ENCODE assay signal across 8 cellular contexts in the genomic region with DNA sequence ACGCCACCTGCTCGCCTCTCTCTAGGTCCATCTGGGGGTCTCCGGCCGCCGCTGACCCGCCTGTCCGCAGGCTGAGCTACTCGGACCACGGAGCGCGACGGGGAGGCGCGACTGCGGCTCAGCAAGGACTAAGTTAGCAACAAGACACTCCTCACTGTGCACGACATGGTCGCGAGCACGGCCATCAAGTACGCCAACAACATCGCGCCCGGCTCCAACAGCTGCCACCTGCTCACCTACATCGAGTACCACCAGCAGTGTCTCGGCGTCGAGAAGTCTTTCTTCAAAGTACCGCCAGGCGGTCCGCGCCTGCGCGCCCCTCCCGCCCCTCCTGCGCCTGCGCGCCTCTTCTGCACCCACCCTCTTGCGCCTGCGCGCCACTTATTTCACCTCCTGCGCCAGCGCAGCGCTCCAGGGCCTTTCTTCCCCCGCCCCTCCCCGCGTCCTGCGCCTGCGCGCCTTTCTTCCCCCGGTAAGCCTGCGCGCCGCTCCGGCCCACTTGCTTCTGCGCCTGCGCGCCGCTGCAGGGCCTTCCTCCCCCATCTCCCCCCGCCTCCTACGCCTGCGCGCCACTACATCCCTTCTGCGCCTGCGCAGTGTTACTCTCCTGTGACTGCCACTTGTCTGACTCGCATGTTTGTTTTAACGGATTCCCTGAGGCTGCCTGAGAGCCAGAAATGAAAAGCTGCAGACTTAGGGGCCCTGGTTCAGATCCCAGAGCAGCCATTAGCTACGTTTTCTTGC.
DNase-seq lines count a peak whose midpoint lies in the region; ATAC-seq, FAIRE-seq and TF ChIP-seq lines count a peak whose summit lies in the region.

No MANE protein-coding gene starts in this region.

- H2AFZ ChIP-seq in H1 (ENCODE audit: low read length), result peak overlapping the region; percentile 89; the same call in 1 of the 2 replicates

- peaks cover 5% of the 10 kb centered on the region; the same call in 1 of the 2 replicates for H3K23me2 ChIP-seq in H1 (ENCODE audit: low read depth, low read length)

- TF ChIP-seq CTCF in H1 (IDR thresholded peaks at IDR 0.05; ENCODE audit: control extremely low read depth in 1 of 3, insufficient read depth in 1 of 3, low read depth in 1 of 3, low read length in 3 of 3), result no peak

- H4K5ac ChIP-seq in H1 (ENCODE audit: insufficient read length, low read depth, low read length), result peak overlapping the region; percentile 57

- no peaks in the 10 kb centered on the region for H3K79me2 ChIP-seq in H1 (ENCODE audit: control insufficient read depth in 1 of 2, insufficient read depth in 2 of 2, low read length in 2 of 2)

- peak; percentile 65 for ATAC-seq in GM19468 (IDR thresholded peaks at IDR 0.05; ENCODE audit: extremely low read depth, unreplicated experiment)
- peak; percentile 87 for ATAC-seq in memory B cell (ENCODE audit: low read depth)

- H3K9ac ChIP-seq in H1 (replicated peaks in 1 of 4; ENCODE audit: extremely low read depth in 1 of 4, low read depth in 3 of 4, low read length in 3 of 4), result no peak overlapping the region

- H2BK5ac ChIP-seq in H1 (ENCODE audit: low read depth, low read length), result no peak overlapping the region

- H4K91ac ChIP-seq in H1 (replicated peaks; ENCODE audit: insufficient read length, low read length), result peak overlapping the region; percentile 75

- TF ChIP-seq POLR2A in H1 (IDR thresholded peaks at IDR 0.05; ENCODE audit: control extremely low read depth in 1 of 2, low read depth in 2 of 2, low read length in 2 of 2), result no peak

- H3K79me1 ChIP-seq in H1 (ENCODE audit: low read depth, low read length), result no peaks in the 10 kb centered on the region

- H3K4ac ChIP-seq in H1 (replicated peaks; ENCODE audit: insufficient read length, low read depth, low read length), result no peak overlapping the region

- no peaks in the 10 kb centered on the region for H3K36me3 ChIP-seq in H1 (ENCODE audit: control insufficient read depth in 2 of 4, insufficient read depth in 4 of 4, low read length in 3 of 4)

- H3K27ac Mint-ChIP-seq in memory B cell, result peak overlapping the region; percentile 94

- peak overlapping the region; percentile 97 for H3K18ac ChIP-seq in H1 (ENCODE audit: extremely low read depth, low read length)

- H3K9me3 ChIP-seq in H1 (ENCODE audit: insufficient read depth in 2 of 2, low read depth in 1 of 2, low read length in 1 of 2), result peaks cover 14 to 16% of the 10 kb centered on the region in 2 experiments; a peak in 3 of 4 replicates

- 12% methylated on average over 59 of the region's 67 CpGs; no CpG with 5 or more reads in 1 of the 2 experiments for WGBS in H1 (ENCODE audit: extremely low coverage in 1 of 2, insufficient coverage in 1 of 2, insufficient read length in 1 of 2, insufficient replicate concordance in 2 of 2, low coverage in 1 of 2, low lambda C conversion rate in 2 of 2, missing lambda C conversion rate in 1 of 2), 2 experiments

- no peak for TF ChIP-seq EP300 in H1 (IDR thresholded peaks at IDR 0.05; ENCODE audit: borderline replicate concordance in 1 of 2, low read depth in 2 of 2, low read length in 2 of 2)

- no peaks in the 10 kb centered on the region for H4K20me1 ChIP-seq in H1 (replicated peaks in 1 of 2; ENCODE audit: control insufficient read depth in 1 of 2, insufficient read depth in 2 of 2, low read length in 2 of 2)

- no peak overlapping the region for H3K23ac ChIP-seq in H1 (ENCODE audit: insufficient read length)

- H3K14ac ChIP-seq in H1 (ENCODE audit: insufficient read length), result no peak overlapping the region

- peaks cover 18% of the 10 kb centered on the region for H3K4me1 Mint-ChIP-seq in memory B cell

- FAIRE-seq in H1 (lab: Jason Lieb, UNC), result no peak

- H2BK15ac ChIP-seq in H1 (ENCODE audit: low read length), result peak overlapping the region; percentile 83; the same call in 1 of the 2 replicates

- H3K27me3 ChIP-seq in H1 (replicated peaks in 1 of 4; ENCODE audit: control insufficient read depth in 3 of 4, extremely low read depth in 1 of 4, insufficient read depth in 3 of 4, low read length in 3 of 4), result peaks cover 0 to 3% (median 3%) of the 10 kb centered on the region in 4 experiments; a peak in 3 of 7 replicates

- H3K27ac ChIP-seq in H1 (ENCODE audit: low read depth, low read length), result no peak overlapping the region

- H3K4me2 ChIP-seq in H1 (ENCODE audit: insufficient read depth in 1 of 2, low read depth in 2 of 2, low read length in 2 of 2), result peak overlapping the region; percentile 84 to 88

- POLR2A ChIA-PET in H1 (lab: Charles Lee; ENCODE audit: partially characterized antibody), result interaction anchor here (0.8 to 1.6 kb wide), 2 partner anchors 20 to 255 kb away, joined by 3 to 4 read pairs; no protein-coding TSS in a partner anchor

- no peak overlapping the region for H2BK20ac ChIP-seq in H1 (ENCODE audit: low read length)

- no peak for TF ChIP-seq RAD21 in H1 (IDR thresholded peaks at IDR 0.05 in 1 of 2, conservative IDR thresholded peaks at IDR 0.05 in 1 of 2; ENCODE audit: low read depth in 2 of 2, low read length in 2 of 2)

- no peak overlapping the region for H2BK120ac ChIP-seq in H1 (replicated peaks; ENCODE audit: low read depth, low read length)

- CTCF ChIA-PET in H1 (lab: Charles Lee; ENCODE audit: partially characterized antibody), result interaction anchor here (0.7 to 1.2 kb wide), 4 partner anchors 19 to 175 kb away, joined by 3 read pairs; no protein-coding TSS in a partner anchor

- H4K8ac ChIP-seq in H1 (ENCODE audit: extremely low read depth, insufficient read depth, low read length), result peak overlapping the region; percentile 66

- H3K27me3 Mint-ChIP-seq in memory B cell, result peaks cover 1% of the 10 kb centered on the region

- no peak overlapping the region for H3K56ac ChIP-seq in H1 (replicated peaks; ENCODE audit: insufficient read length, low read depth, low read length)

- peaks cover 0 to 6% (median 3%) of the 10 kb centered on the region in 4 experiments; a peak in 4 of 7 replicates for H3K4me1 ChIP-seq in H1 (replicated peaks in 1 of 4; ENCODE audit: control insufficient read depth in 3 of 4, insufficient read depth in 4 of 4, low read length in 3 of 4)

- DNase-seq in COLO829 (ENCODE audit: low spot score), result peak; percentile 100
- peak; percentile 95 for DNase-seq in HT-29 (ENCODE audit: low spot score)
- DNase-seq in NK-92 treated with Interleukin-12 subunit alpha and Interleukin-12 subunit beta, amount 100 ng/mL, for 24 hours (lab: John Stamatoyannopoulos, UW), result peak; percentile 99
- DNase-seq in activated CD8-positive, alpha-beta memory T cell treated with anti-CD3 and anti-CD28 coated beads for 48 hours (ENCODE audit: low read depth in 2 of 3, low spot score in 2 of 3), result peak; percentile 93 to 99 (median 96)
- peak; percentile 98 for DNase-seq in H1 (ENCODE audit: low read depth in 1 of 2, low spot score in 2 of 2)
- DNase-seq in memory B cell (ENCODE audit: low spot score in 2 of 2), result peak; percentile 94 to 99
- peak; percentile 100 for DNase-seq in stimulated activated CD8-positive, alpha-beta memory T cell treated with anti-CD3 and anti-CD28 coated beads, Interleukin-12 subunit alpha, Interleukin-12 subunit beta, amount 100 ng/mL, for 1 hour (ENCODE audit: low read depth)

- H3K9me3 Mint-ChIP-seq in memory B cell, result peaks cover 2% of the 10 kb centered on the region

- peak overlapping the region; percentile 50 to 70 (median 62) for H3K4me3 ChIP-seq in H1 (ENCODE audit: extremely low read depth in 1 of 4, insufficient read depth in 2 of 4, low read depth in 3 of 4, low read length in 4 of 4)

- no peak overlapping the region for H2AK5ac ChIP-seq in H1 (ENCODE audit: low read depth, low read length)

- peaks cover 12% of the 10 kb centered on the region for H3K36me3 Mint-ChIP-seq in memory B cell

- H2BK12ac ChIP-seq in H1 (ENCODE audit: low read depth, low read length), result peak overlapping the region; percentile 60; the same call in 1 of the 2 replicates

- H3K4me3 Mint-ChIP-seq in memory B cell, result peak overlapping the region; percentile 99

TF ChIP-seq in H1, 55 proteins besides CTCF, POLR2A, EP300 and RAD21 (continues in another document):
- TF ChIP-seq POLR2AphosphoS5 (IDR thresholded peaks at IDR 0.05; ENCODE audit: low read depth, low read length), result 0 out of 2 replicates have a peak, but pooled peaks have one; percentile 32
- TF ChIP-seq, protein P1, sequence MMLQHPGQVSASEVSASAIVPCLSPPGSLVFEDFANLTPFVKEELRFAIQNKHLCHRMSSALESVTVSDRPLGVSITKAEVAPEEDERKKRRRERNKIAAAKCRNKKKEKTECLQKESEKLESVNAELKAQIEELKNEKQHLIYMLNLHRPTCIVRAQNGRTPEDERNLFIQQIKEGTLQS (IDR thresholded peaks at IDR 0.05; ENCODE audit: insufficient read depth, low read depth, low read length), result peak; percentile 57; the same call in 1 of the 2 replicates
- TF ChIP-seq KDM4A (IDR thresholded peaks at IDR 0.05; ENCODE audit: low read depth, low read length, severe bottlenecking), result peak; percentile 94
- peak in 1 of 2 experiments; percentile 54; a peak in 1 of 4 replicates for TF ChIP-seq SIN3A (conservative IDR thresholded peaks at IDR 0.05 in 1 of 2, IDR thresholded peaks at IDR 0.05 in 1 of 2; ENCODE audit: low read depth in 1 of 2, low read length in 2 of 2)
- TF ChIP-seq, protein P2, sequence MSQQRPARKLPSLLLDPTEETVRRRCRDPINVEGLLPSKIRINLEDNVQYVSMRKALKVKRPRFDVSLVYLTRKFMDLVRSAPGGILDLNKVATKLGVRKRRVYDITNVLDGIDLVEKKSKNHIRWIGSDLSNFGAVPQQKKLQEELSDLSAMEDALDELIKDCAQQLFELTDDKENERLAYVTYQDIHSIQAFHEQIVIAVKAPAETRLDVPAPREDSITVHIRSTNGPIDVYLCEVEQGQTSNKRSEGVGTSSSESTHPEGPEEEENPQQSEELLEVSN (IDR thresholded peaks at IDR 0.05), result peak; percentile 99
- peak; percentile 58 for TF ChIP-seq ASH2L (IDR thresholded peaks at IDR 0.05; ENCODE audit: low read length)
- TF ChIP-seq, protein P3, sequence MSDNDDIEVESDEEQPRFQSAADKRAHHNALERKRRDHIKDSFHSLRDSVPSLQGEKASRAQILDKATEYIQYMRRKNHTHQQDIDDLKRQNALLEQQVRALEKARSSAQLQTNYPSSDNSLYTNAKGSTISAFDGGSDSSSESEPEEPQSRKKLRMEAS (IDR thresholded peaks at IDR 0.05), result peak; percentile 99
- TF ChIP-seq RNF2 (IDR thresholded peaks at IDR 0.05; ENCODE audit: borderline replicate concordance, low read depth, low read length, missing control alignments, poor library complexity, severe bottlenecking), result peak; percentile 48
